15 cellular contexts compared by ENCODE assay signal in genomic region chr2:152950125-152950524, GRCh38.
DNase-seq lines count a peak whose midpoint lies in the region; ATAC-seq, FAIRE-seq and TF ChIP-seq lines count a peak whose summit lies in the region.
"Had no signal": no experiment of that assay in that cellular context is flagged by ENCODE, and none has a peak within 500 bp of the region (broad histone marks: within the 10 kb centered on the region; RNA-seq: fewer than 3 reads in every experiment).

No MANE protein-coding gene starts in this region.

- POLR2A ChIA-PET in activated CD8-positive, alpha-beta T cell treated with anti-CD3 and anti-CD28 coated beads for 36 hours (lab: Charles Lee) = no interaction called here
- POLR2A ChIA-PET in activated CD8-positive, alpha-beta T cell treated with anti-CD3 and anti-CD28 coated beads, Interleukin-2, amount 10 ng/mL, durations not matched to agents 7 days and 5 days (lab: Charles Lee) = no interaction called here
- POLR2A ChIA-PET in RWPE1 (lab: Yijun Ruan, JAX; ENCODE audit: low non-redundant PET) = no interaction called here
- POLR2A ChIA-PET in naive thymus-derived CD4-positive, alpha-beta T cell (lab: Charles Lee) = no interaction called here

- ATAC-seq in activated CD8-positive, alpha-beta T cell treated with anti-CD3 and anti-CD28 coated beads for 36 hours = no peak
- no peak for ATAC-seq in activated CD8-positive, alpha-beta T cell treated with anti-CD3 and anti-CD28 coated beads, Interleukin-2, amount 10 ng/mL, durations not matched to agents 7 days and 5 days
- ATAC-seq in naive thymus-derived CD4-positive, alpha-beta T cell = no peak

- H3K4me1 ChIP-seq in naive thymus-derived CD4-positive, alpha-beta T cell (ENCODE audit: control insufficient read depth in 2 of 2, insufficient read depth in 2 of 2, low read length in 2 of 2) = no peaks in the 10 kb centered on the region
- H3K4me1 ChIP-seq: tibial artery had no signal

- H3K27me3 ChIP-seq in naive thymus-derived CD4-positive, alpha-beta T cell (ENCODE audit: control insufficient read depth in 2 of 2, insufficient read depth in 2 of 2, low read length in 2 of 2) = no peaks in the 10 kb centered on the region
- H3K27me3 ChIP-seq: tibial artery had no signal

- no peak overlapping the region for H3K4me3 ChIP-seq in fibroblast of the aortic adventitia (ENCODE audit: low read depth, low read length)
- H3K4me3 ChIP-seq in naive thymus-derived CD4-positive, alpha-beta T cell (ENCODE audit: low read length) = no peak overlapping the region
- H3K4me3 ChIP-seq: tibial artery had no signal

- H3K9me3 Mint-ChIP-seq in activated CD8-positive, alpha-beta T cell treated with anti-CD3 and anti-CD28 coated beads for 36 hours = no peaks in the 10 kb centered on the region
- no peaks in the 10 kb centered on the region for H3K9me3 Mint-ChIP-seq in activated CD8-positive, alpha-beta T cell treated with anti-CD3 and anti-CD28 coated beads, Interleukin-2, amount 10 ng/mL, durations not matched to agents 7 days and 5 days (ENCODE audit: insufficient read depth)
- H3K9me3 Mint-ChIP-seq in naive thymus-derived CD4-positive, alpha-beta T cell = peaks cover 0 to 10% (median 0%) of the 10 kb centered on the region in 11 donors
- H3K9me3 Mint-ChIP-seq: activated naive CD4-positive, alpha-beta T cell treated with anti-CD3 and anti-CD28 coated beads, Interleukin-2, amount 10 ng/mL, durations not matched to agents 7 days and 5 days; nephron had no signal

- no peak overlapping the region for H3K27ac ChIP-seq in RWPE1
- H3K27ac ChIP-seq in naive thymus-derived CD4-positive, alpha-beta T cell (ENCODE audit: low read depth, low read length) = no peak overlapping the region
- H3K27ac ChIP-seq: tibial artery had no signal

- intact Hi-C loops in activated CD8-positive, alpha-beta T cell treated with anti-CD3 and anti-CD28 coated beads for 36 hours (cut with micrococcal nuclease) = no loop called here
- intact Hi-C loops in naive thymus-derived CD4-positive, alpha-beta T cell (cut with micrococcal nuclease) = no loop called here

- no peaks in the 10 kb centered on the region for H3K27me3 Mint-ChIP-seq in activated CD8-positive, alpha-beta T cell treated with anti-CD3 and anti-CD28 coated beads for 36 hours
- H3K27me3 Mint-ChIP-seq in activated CD8-positive, alpha-beta T cell treated with anti-CD3 and anti-CD28 coated beads, Interleukin-2, amount 10 ng/mL, durations not matched to agents 7 days and 5 days (ENCODE audit: low read depth) = no peaks in the 10 kb centered on the region
- H3K27me3 Mint-ChIP-seq in naive thymus-derived CD4-positive, alpha-beta T cell = peaks cover 0 to 11% (median 0%) of the 10 kb centered on the region in 5 donors
- H3K27me3 Mint-ChIP-seq: activated naive CD4-positive, alpha-beta T cell treated with anti-CD3 and anti-CD28 coated beads, Interleukin-2, amount 10 ng/mL, durations not matched to agents 7 days and 5 days had no signal

- no peaks in the 10 kb centered on the region for H3K36me3 Mint-ChIP-seq in activated CD8-positive, alpha-beta T cell treated with anti-CD3 and anti-CD28 coated beads for 36 hours (ENCODE audit: low read depth)
- H3K36me3 Mint-ChIP-seq in activated CD8-positive, alpha-beta T cell treated with anti-CD3 and anti-CD28 coated beads, Interleukin-2, amount 10 ng/mL, durations not matched to agents 7 days and 5 days (ENCODE audit: low read depth) = no peaks in the 10 kb centered on the region
- H3K36me3 Mint-ChIP-seq in naive thymus-derived CD4-positive, alpha-beta T cell = no peaks in the 10 kb centered on the region
- H3K36me3 Mint-ChIP-seq: activated naive CD4-positive, alpha-beta T cell treated with anti-CD3 and anti-CD28 coated beads, Interleukin-2, amount 10 ng/mL, durations not matched to agents 7 days and 5 days had no signal

- H3K27ac Mint-ChIP-seq in activated CD8-positive, alpha-beta T cell treated with anti-CD3 and anti-CD28 coated beads for 36 hours = no peak overlapping the region
- H3K27ac Mint-ChIP-seq in activated CD8-positive, alpha-beta T cell treated with anti-CD3 and anti-CD28 coated beads, Interleukin-2, amount 10 ng/mL, durations not matched to agents 7 days and 5 days = no peak overlapping the region
- H3K27ac Mint-ChIP-seq in naive thymus-derived CD4-positive, alpha-beta T cell = no peak overlapping the region
- H3K27ac Mint-ChIP-seq: activated naive CD4-positive, alpha-beta T cell treated with anti-CD3 and anti-CD28 coated beads, Interleukin-2, amount 10 ng/mL, durations not matched to agents 7 days and 5 days; nephron had no signal

- peak; percentile 2 for DNase-seq in activated CD8-positive, alpha-beta T cell treated with anti-CD3 and anti-CD28 coated beads for 36 hours
- DNase-seq in activated CD8-positive, alpha-beta T cell treated with anti-CD3 and anti-CD28 coated beads, Interleukin-2, amount 10 ng/mL, durations not matched to agents 7 days and 5 days = no peak
- peak; percentile 10 for DNase-seq in RWPE1 (ENCODE audit: low spot score)
- DNase-seq in fibroblast of the aortic adventitia (ENCODE audit: low read depth) = peak; percentile 1
- peak; percentile 41 for DNase-seq in urothelium cell line (ENCODE audit: low spot score)
- DNase-seq in DMS53 (lab: John Stamatoyannopoulos, UW) = no peak
- DNase-seq in GM19238 (ENCODE audit: insufficient read length, low spot score) = no peak
- DNase-seq in naive thymus-derived CD4-positive, alpha-beta T cell = no peak
- DNase-seq: activated CD8-positive, alpha-beta memory T cell treated with anti-CD3 and anti-CD28 coated beads for 24 hours; activated naive CD4-positive, alpha-beta T cell treated with anti-CD3 and anti-CD28 coated beads, Interleukin-2, amount 10 ng/mL, durations not matched to agents 7 days and 5 days; cortex of kidney; DMS79; T-helper 9 cell; tibial artery had no signal

- no peaks in the 10 kb centered on the region for H3K9me3 ChIP-seq in naive thymus-derived CD4-positive, alpha-beta T cell (ENCODE audit: control insufficient read depth in 2 of 3, low read length in 3 of 3)
- H3K9me3 ChIP-seq: tibial artery had no signal

- no peaks in the 10 kb centered on the region for H3K4me1 Mint-ChIP-seq in activated CD8-positive, alpha-beta T cell treated with anti-CD3 and anti-CD28 coated beads for 36 hours (ENCODE audit: low read depth)
- H3K4me1 Mint-ChIP-seq in activated CD8-positive, alpha-beta T cell treated with anti-CD3 and anti-CD28 coated beads, Interleukin-2, amount 10 ng/mL, durations not matched to agents 7 days and 5 days (ENCODE audit: low read depth) = peaks cover 5% of the 10 kb centered on the region
- peaks cover 0 to 3% (median 0%) of the 10 kb centered on the region in 7 donors for H3K4me1 Mint-ChIP-seq in naive thymus-derived CD4-positive, alpha-beta T cell
- H3K4me1 Mint-ChIP-seq: activated naive CD4-positive, alpha-beta T cell treated with anti-CD3 and anti-CD28 coated beads, Interleukin-2, amount 10 ng/mL, durations not matched to agents 7 days and 5 days; nephron had no signal

- CTCF ChIA-PET in activated CD8-positive, alpha-beta T cell treated with anti-CD3 and anti-CD28 coated beads for 36 hours (lab: Charles Lee) = no interaction called here
- CTCF ChIA-PET in activated CD8-positive, alpha-beta T cell treated with anti-CD3 and anti-CD28 coated beads, Interleukin-2, amount 10 ng/mL, durations not matched to agents 7 days and 5 days (lab: Charles Lee) = no interaction called here
- CTCF ChIA-PET in RWPE1 (lab: Yijun Ruan, JAX) = interaction anchor here (0.6 kb wide), 1 partner anchor 16 kb away, joined by 3 read pairs; no protein-coding TSS in a partner anchor
- CTCF ChIA-PET in naive thymus-derived CD4-positive, alpha-beta T cell (lab: Charles Lee) = no interaction called here

- TF ChIP-seq CTCF in activated CD8-positive, alpha-beta T cell treated with anti-CD3 and anti-CD28 coated beads for 36 hours (IDR thresholded peaks at IDR 0.05) = no peak
- no peak for TF ChIP-seq CTCF in RWPE1 (conservative IDR thresholded peaks at IDR 0.05; ENCODE audit: low read depth)
- no peak for TF ChIP-seq CTCF in fibroblast of the aortic adventitia (IDR thresholded peaks at IDR 0.05; ENCODE audit: insufficient read depth, low read length)

- no peak for FAIRE-seq in urothelium cell line (lab: Jason Lieb, UNC)

- H3K4me3 Mint-ChIP-seq in activated CD8-positive, alpha-beta T cell treated with anti-CD3 and anti-CD28 coated beads for 36 hours = no peak overlapping the region
- no peak overlapping the region for H3K4me3 Mint-ChIP-seq in activated CD8-positive, alpha-beta T cell treated with anti-CD3 and anti-CD28 coated beads, Interleukin-2, amount 10 ng/mL, durations not matched to agents 7 days and 5 days
- no peak overlapping the region for H3K4me3 Mint-ChIP-seq in naive thymus-derived CD4-positive, alpha-beta T cell
- H3K4me3 Mint-ChIP-seq: activated naive CD4-positive, alpha-beta T cell treated with anti-CD3 and anti-CD28 coated beads, Interleukin-2, amount 10 ng/mL, durations not matched to agents 7 days and 5 days; nephron had no signal

- H3K36me3 ChIP-seq in naive thymus-derived CD4-positive, alpha-beta T cell (ENCODE audit: control insufficient read depth in 2 of 3, insufficient read depth in 3 of 3, low read length in 3 of 3) = no peaks in the 10 kb centered on the region
- H3K36me3 ChIP-seq: tibial artery had no signal

Comparison
In these comparisons a context has a peak if more than half of its experiments do, and no peak if none do; other contexts are left out.
1. DNase-seq: peak in activated CD8-positive, alpha-beta T cell treated with anti-CD3 and anti-CD28 coated beads for 36 hours (single experiment), RWPE1 (single experiment), fibroblast of the aortic adventitia (single experiment) and urothelium cell line (single experiment); none in activated CD8-positive, alpha-beta T cell treated with anti-CD3 and anti-CD28 coated beads, Interleukin-2, amount 10 ng/mL, durations not matched to agents 7 days and 5 days (single experiment), DMS53 (single experiment), GM19238 (single experiment) and naive thymus-derived CD4-positive, alpha-beta T cell (0 of 9).